Comparison of ENCODE assay signal across 14 cellular contexts in genomic region chr22:31250740-31251330, GRCh38. TPM values are rescaled to one million over a fixed set of nuclear protein-coding genes. Genes with fewer than 3 reads are reported as not detected.
DNase-seq lines count a peak whose midpoint lies in the region; ATAC-seq, FAIRE-seq and TF ChIP-seq lines count a peak whose summit lies in the region.
"Had no signal": no experiment of that assay in that cellular context is flagged by ENCODE, and none has a peak within 500 bp of the region (broad histone marks: within the 10 kb centered on the region; RNA-seq: fewer than 3 reads in every experiment).

No MANE protein-coding gene starts in this region.

- ATAC-seq in IMR-90 (ENCODE audit: low read depth): no peak

- peaks cover 20% of the 10 kb centered on the region for H3K4me1 Mint-ChIP-seq in MCF 10A (ENCODE audit: insufficient read depth, unreplicated experiment)

- H3K14ac ChIP-seq in IMR-90 (replicated peaks; ENCODE audit: low read depth, low read length): peak overlapping the region; percentile 50; the same call in 1 of the 2 replicates

- H3K36me3 ChIP-seq in IMR-90 (ENCODE audit: control insufficient read depth, insufficient read depth, low read length) (peaks cover 4% of the 10 kb centered on the region; the same call in 1 of the 2 replicates), small intestine (ENCODE audit: control insufficient read depth in 2 of 2, insufficient read depth in 2 of 2, low read length in 2 of 2) (peaks cover 0 to 3% of the 10 kb centered on the region in 2 donors), spleen (peaks cover 0 to 53% (median 0%) of the 10 kb centered on the region in 6 donors)
- H3K36me3 ChIP-seq: ovary, tibial artery had no signal

- H3K56ac ChIP-seq in IMR-90 (ENCODE audit: extremely low read depth, insufficient read depth, low read length): no peak overlapping the region

- H3K27me3 Mint-ChIP-seq in MCF 10A (ENCODE audit: insufficient read depth, unreplicated experiment): no peaks in the 10 kb centered on the region
- H3K27me3 Mint-ChIP-seq: activated naive CD8-positive, alpha-beta T cell treated with anti-CD3 and anti-CD28 coated beads for 36 hours had no signal

- POLR2A ChIA-PET in IMR-90 (lab: Charles Lee; ENCODE audit: unreplicated experiment): interaction anchor here (0.5 kb wide), 1 partner anchor 84 kb away, joined by 17 read pairs; no protein-coding TSS in a partner anchor
- POLR2A ChIA-PET in MCF 10A (lab: Yijun Ruan, JAX): interaction anchor here (0.7 to 13.1 kb wide), 26 partner anchors 9 to 827 kb away, joined by 3 to 188 read pairs (median 8); partner anchors contain the start of genes MORC2, PATZ1, PIK3IP1 and RNF185

- H3K9me3 Mint-ChIP-seq in MCF 10A (ENCODE audit: unreplicated experiment): no peaks in the 10 kb centered on the region
- H3K9me3 Mint-ChIP-seq: activated naive CD8-positive, alpha-beta T cell treated with anti-CD3 and anti-CD28 coated beads for 36 hours had no signal

- no peak overlapping the region for H2BK20ac ChIP-seq in IMR-90 (ENCODE audit: low read depth, low read length)

- peak overlapping the region; percentile 32; the same call in 1 of the 2 replicates for H3K4ac ChIP-seq in IMR-90 (ENCODE audit: low read depth, low read length)

- H3K9ac ChIP-seq in IMR-90 (ENCODE audit: low read depth, low read length): no peak overlapping the region

- no peaks in the 10 kb centered on the region for H3K27me3 ChIP-seq in IMR-90 (ENCODE audit: control insufficient read depth, insufficient read depth, low read length)
- H3K27me3 ChIP-seq in small intestine (ENCODE audit: control insufficient read depth in 2 of 2, insufficient read depth in 2 of 2, low read length in 2 of 2): no peaks in the 10 kb centered on the region
- no peaks in the 10 kb centered on the region for H3K27me3 ChIP-seq in spleen (replicated peaks in 1 of 7)
- H3K27me3 ChIP-seq: ovary, tibial artery had no signal

- no peak overlapping the region for H3K4me3 ChIP-seq in IMR-90 (ENCODE audit: insufficient read depth, low read depth, low read length)
- no peak overlapping the region for H3K4me3 ChIP-seq in small intestine (ENCODE audit: low read depth in 1 of 2, low read length in 2 of 2)
- no peak overlapping the region for H3K4me3 ChIP-seq in lower leg skin (ENCODE audit: low read depth, poor library complexity, severe bottlenecking)
- H3K4me3 ChIP-seq in spleen: no peak overlapping the region
- H3K4me3 ChIP-seq: ovary, tibial artery had no signal

- dilution Hi-C loops in IMR-90 (cut with HindIII; ENCODE audit: low sequenced_read_pairs, unreplicated experiment): no loop called here

- H2BK5ac ChIP-seq in IMR-90 (ENCODE audit: low read depth, low read length, poor library complexity, severe bottlenecking): no peak overlapping the region

- no peak overlapping the region; a peak in 1 of 4 replicates for H4K8ac ChIP-seq in IMR-90 (ENCODE audit: low read depth in 2 of 2, low read length in 2 of 2)

- peaks cover 34 to 84% of the 10 kb centered on the region in 2 experiments for H3K79me1 ChIP-seq in IMR-90 (ENCODE audit: low read depth in 1 of 2, low read length in 2 of 2)

- intact Hi-C loops in IMR-90 (cut with micrococcal nuclease) (no loop called here), MCF 10A (cut with micrococcal nuclease) (no loop called here), lower leg skin (cut with DNase I; ENCODE audit: low total_unique reads) (no loop called here), spleen (cut with DNase I; ENCODE audit: low total_unique reads) (no loop called here)

- peaks cover 42% of the 10 kb centered on the region for H3K36me3 Mint-ChIP-seq in MCF 10A (ENCODE audit: insufficient read depth, unreplicated experiment)
- H3K36me3 Mint-ChIP-seq: activated naive CD8-positive, alpha-beta T cell treated with anti-CD3 and anti-CD28 coated beads for 36 hours had no signal

- H3K9me1 ChIP-seq in IMR-90 (ENCODE audit: insufficient read depth, low read length): peaks cover 33% of the 10 kb centered on the region

- H4K20me1 ChIP-seq in IMR-90 (ENCODE audit: insufficient read depth, low read length): no peaks in the 10 kb centered on the region

- BruUV-seq in IMR-90 (replicated peaks; lab: Mats Ljungman, UMichigan): no TSS peak
- no TSS peak for BruUV-seq in MCF 10A (replicated peaks; lab: Mats Ljungman, UMichigan)

- H2AK5ac ChIP-seq in IMR-90 (ENCODE audit: low read depth, low read length): no peak overlapping the region; the same call in 1 of the 2 replicates

- CTCF ChIA-PET in IMR-90 (lab: Yijun Ruan, JAX): interaction anchor here (1.4 kb wide), 1 partner anchor 22 kb away, joined by 6 read pairs; no protein-coding TSS in a partner anchor
- CTCF ChIA-PET in MCF 10A (lab: Yijun Ruan, JAX): interaction anchor here (0.6 to 3.2 kb wide), 12 partner anchors 11 to 144 kb away, joined by 3 to 24 read pairs (median 4); partner anchors contain the start of genes LIMK2, PATZ1, RNF185 and SELENOM

- no peak overlapping the region for H2BK120ac ChIP-seq in IMR-90 (ENCODE audit: low read depth, low read length)

- H3K9me3 ChIP-seq in IMR-90 (ENCODE audit: control insufficient read depth, insufficient read depth, low read length) (no peaks in the 10 kb centered on the region), small intestine (ENCODE audit: control insufficient read depth, low read depth) (no peaks in the 10 kb centered on the region), spleen (no peaks in the 10 kb centered on the region)
- H3K9me3 ChIP-seq: ovary, tibial artery had no signal

- H2BK15ac ChIP-seq in IMR-90 (ENCODE audit: low read depth, low read length): no peak overlapping the region

- H3K23ac ChIP-seq in IMR-90 (ENCODE audit: low read depth, low read length): peak overlapping the region; percentile 22; the same call in 1 of the 2 replicates

- no peak overlapping the region for H4K91ac ChIP-seq in IMR-90 (ENCODE audit: insufficient read depth, low read depth, low read length)

- H3K4me1 ChIP-seq in IMR-90 (ENCODE audit: control insufficient read depth, insufficient read depth, low read length): peaks cover 21% of the 10 kb centered on the region
- H3K4me1 ChIP-seq in small intestine (ENCODE audit: control insufficient read depth in 2 of 2, insufficient read depth in 1 of 2, low read depth in 1 of 2, low read length in 1 of 2): peaks cover 13 to 17% of the 10 kb centered on the region in 2 donors
- peaks cover 3 to 59% (median 29%) of the 10 kb centered on the region in 6 donors for H3K4me1 ChIP-seq in spleen

- no peak for TF ChIP-seq RAD21 in IMR-90 (IDR thresholded peaks at IDR 0.05; ENCODE audit: low read length)

- TF ChIP-seq CTCF in IMR-90 (conservative IDR thresholded peaks at IDR 0.05; ENCODE audit: low read depth, low read length) (no peak), MCF 10A (IDR thresholded peaks at IDR 0.05; ENCODE audit: unreplicated experiment) (no peak), lower leg skin (IDR thresholded peaks at IDR 0.05) (no peak), spleen (IDR thresholded peaks at IDR 0.05 in 8 of 11, conservative IDR thresholded peaks at IDR 0.05 in 3 of 11) (no peak)

- no peak for TF ChIP-seq POLR2A in IMR-90 (IDR thresholded peaks at IDR 0.05; ENCODE audit: low read depth, low read length)
- TF ChIP-seq POLR2A in lower leg skin (IDR thresholded peaks at IDR 0.05): no peak
- no peak for TF ChIP-seq POLR2A in spleen (IDR thresholded peaks at IDR 0.05)

- peak overlapping the region; percentile 97 for H3K27ac Mint-ChIP-seq in MCF 10A (ENCODE audit: low read depth, unreplicated experiment)
- H3K27ac Mint-ChIP-seq: activated naive CD8-positive, alpha-beta T cell treated with anti-CD3 and anti-CD28 coated beads for 36 hours had no signal

- H3K4me2 ChIP-seq in IMR-90 (ENCODE audit: low read depth, low read length): no peak overlapping the region

- no peak overlapping the region for H3K27ac ChIP-seq in IMR-90 (ENCODE audit: insufficient read depth, low read length)
- peak overlapping the region; percentile 78 to 83 for H3K27ac ChIP-seq in small intestine (ENCODE audit: low read depth in 1 of 2, low read length in 1 of 2)
- peak overlapping the region in 1 of 8 donors; percentile 17 for H3K27ac ChIP-seq in spleen

- DNase-seq in IMR-90 (no peak), MCF 10A (ENCODE audit: unreplicated experiment) (peak; percentile 54), left kidney (ENCODE audit: low read depth, low spot score) (peak; percentile 69), small intestine (peak; percentile 91), lower leg skin (ENCODE audit: low spot score in 2 of 2) (no peak), spleen (no peak), 8988T (no peak)
- DNase-seq in stimulated activated naive CD4-positive, alpha-beta T cell treated with Interleukin-2 at 50 U/mL for 16 hours (lab: John Stamatoyannopoulos, UW): no peak
- DNase-seq: activated naive CD8-positive, alpha-beta T cell treated with anti-CD3 and anti-CD28 coated beads for 36 hours; NCI-H69; ovary; T-helper 1 cell; tibial artery had no signal

- no peak overlapping the region for H3K18ac ChIP-seq in IMR-90 (ENCODE audit: low read depth, low read length)

- in situ Hi-C loops in IMR-90 (cut with MboI; ENCODE audit: low sequenced_read_pairs): no loop called here

- peak overlapping the region; percentile 9 for H2AK9ac ChIP-seq in IMR-90 (replicated peaks; ENCODE audit: low read depth, low read length, poor library complexity)

- no CpG with 5 or more reads among the region's 4 CpGs for WGBS in IMR-90 (ENCODE audit: extremely low coverage in 2 of 2, insufficient read length in 1 of 2), 2 experiments
- 22 to 59% (median 31%) methylated on average over 4 of the region's 4 CpGs for WGBS in small intestine, 3 donors
- WGBS in lower leg skin, 2 donors: 33 to 43% methylated on average over 4 of the region's 4 CpGs
- 83 to 91% (median 85%) methylated on average over 4 of the region's 4 CpGs for WGBS in spleen, 5 donors

- FAIRE-seq in small intestine (lab: Jason Lieb, UNC): no peak
- FAIRE-seq: D721Med had no signal

- H2AFZ ChIP-seq in IMR-90 (replicated peaks; ENCODE audit: low read length, poor library complexity): no peak overlapping the region

- peak overlapping the region; percentile 85 for H3K4me3 Mint-ChIP-seq in MCF 10A (ENCODE audit: unreplicated experiment)
- H3K4me3 Mint-ChIP-seq: activated naive CD8-positive, alpha-beta T cell treated with anti-CD3 and anti-CD28 coated beads for 36 hours had no signal

- no peak overlapping the region for H4K5ac ChIP-seq in IMR-90 (ENCODE audit: low read depth, low read length)

RNA-seq across cellular contexts. Expression of gene LIMK2, which starts 38.7 kb away (rescaled TPM):
- 25.0 and 31.9 TPM in 2 replicates for total RNA-seq in IMR-90 (2012; rRNA removed)
- 14.0 and 14.5 TPM in 2 replicates for polyA plus RNA-seq in IMR-90 (2012; rRNA removed)
- polyA plus RNA-seq in IMR-90 (2012; cell fraction: cytosol; rRNA removed): 7.5 and 8.9 TPM in 2 replicates
- 24.8 and 31.3 TPM in 2 replicates for polyA plus RNA-seq in IMR-90 (2012; cell fraction: nucleus; rRNA removed; ENCODE audit: low replicate concordance)
- total RNA-seq in MCF 10A (2022): 74.4 and 126 TPM in 2 replicates
- 10 to 100 TPM; 15.7 to 37.1 (median 21.1) TPM for polyA plus RNA-seq in small intestine
- total RNA-seq in lower leg skin: 100 to 1,000 TPM; 135 to 218 (median 168) TPM
- total RNA-seq in spleen: 100 to 1,000 TPM in 3 of 7 donors, 10 to 100 TPM in 4; 51.6 to 182 (median 78.1) TPM
- polyA plus RNA-seq in spleen: 10 to 100 TPM in 2 of 3 donors, 1 to 10 TPM in 1; 6.1 to 15.2 (median 11.0) TPM

RNA-seq across cellular contexts. Expression of gene PIK3IP1, which starts 41.5 kb away (rescaled TPM):
- total RNA-seq in IMR-90 (2012; rRNA removed) (12.9 and 13.3 TPM in 2 replicates), MCF 10A (2022) (0.25 and 0.93 TPM in 2 replicates), lower leg skin (100 to 1,000 TPM in 3 of 4 donors, 10 to 100 TPM in 1; 84.8 to 162 (median 120) TPM), spleen (100 to 1,000 TPM in 5 of 7 donors, 10 to 100 TPM in 2; 36.6 to 152 (median 104) TPM)
- polyA plus RNA-seq in IMR-90 (2012; rRNA removed) (16.8 and 17.6 TPM in 2 replicates), small intestine (10 to 100 TPM in 1 of 3 donors, 1 to 10 TPM in 2; 3.1 to 16.4 (median 5.7) TPM), spleen (10 to 100 TPM; 36.1 to 94.7 (median 40.6) TPM)
- polyA plus RNA-seq in IMR-90 (2012; cell fraction: cytosol; rRNA removed): 15.1 and 28.9 TPM in 2 replicates
- 18.3 and 21.2 TPM in 2 replicates for polyA plus RNA-seq in IMR-90 (2012; cell fraction: nucleus; rRNA removed; ENCODE audit: low replicate concordance)

Comparison
In these comparisons a context has a peak if more than half of its experiments do, and no peak if none do; other contexts are left out.
1. DNase-seq: peak in MCF 10A (single experiment), left kidney (single experiment) and small intestine (single experiment); none in IMR-90 (single experiment), lower leg skin (0 of 2), stimulated activated naive CD4-positive, alpha-beta T cell treated with Interleukin-2 at 50 U/mL for 16 hours (single experiment), spleen (single experiment) and 8988T (single experiment).